Comparison of ENCODE assay signal across 9 cellular contexts in genomic region chr16:84143784-84144199, GRCh38. TPM values are rescaled to one million over a fixed set of nuclear protein-coding genes. Genes with fewer than 3 reads are reported as not detected.
DNase-seq lines count a peak whose midpoint lies in the region; ATAC-seq and TF ChIP-seq lines count a peak whose summit lies in the region.
"Had no signal": no experiment of that assay in that cellular context is flagged by ENCODE, and none has a peak within 500 bp of the region (broad histone marks: within the 10 kb centered on the region; RNA-seq: fewer than 3 reads in every experiment).

No MANE protein-coding gene starts in this region.

- WGBS in urinary bladder: 26% methylated on average over 13 of the region's 13 CpGs

- H3K4me1 ChIP-seq in cardiac muscle cell (ENCODE audit: low read depth): peaks cover 14% of the 10 kb centered on the region
- H3K4me1 ChIP-seq in urinary bladder (ENCODE audit: insufficient read depth): no peaks in the 10 kb centered on the region

- peak overlapping the region; percentile 96 for H3K4me3 ChIP-seq in cardiac muscle cell
- H3K4me3 ChIP-seq in astrocyte of the cerebellum (ENCODE audit: low read depth, low read length): peak overlapping the region; percentile 81
- H3K4me3 ChIP-seq in urinary bladder (ENCODE audit: low read depth, low read length): peak overlapping the region; percentile 100

- in situ Hi-C loops in astrocyte of the cerebellum (cut with HindIII; ENCODE audit: low sequenced_read_pairs): no loop called here

- TF ChIP-seq CTCF in cardiac muscle cell (IDR thresholded peaks at IDR 0.05; ENCODE audit: low read depth, low read length): no peak
- no peak for TF ChIP-seq CTCF in astrocyte of the cerebellum (IDR thresholded peaks at IDR 0.05; ENCODE audit: low read depth, low read length, missing control alignments)

- H3K9me3 ChIP-seq in cardiac muscle cell (ENCODE audit: low read depth): no peaks in the 10 kb centered on the region

- intact Hi-C loops in left cardiac atrium (cut with DNase I): no loop called here

- H3K27ac ChIP-seq in cardiac muscle cell (peak overlapping the region; percentile 79), urinary bladder (ENCODE audit: low read depth) (no peak overlapping the region)

- ATAC-seq in left cardiac atrium: no peak
- no peak for ATAC-seq in HG02870 (IDR thresholded peaks at IDR 0.05; ENCODE audit: unreplicated experiment)

- H3K36me3 ChIP-seq in cardiac muscle cell: no peaks in the 10 kb centered on the region
- no peaks in the 10 kb centered on the region for H3K36me3 ChIP-seq in urinary bladder (ENCODE audit: insufficient read depth)

- DNase-seq in cardiac muscle cell (ENCODE audit: low read depth in 1 of 2, low spot score in 1 of 2) (peak; percentile 2 to 48), left cardiac atrium (no peak), astrocyte of the cerebellum (ENCODE audit: low read depth) (no peak), lung microvascular endothelial cell (ENCODE audit: low read depth in 2 of 2) (peak; percentile 10 to 60), NCI-H2196 treated with DMSO at 0.1 percent for 48 hours (lab: John Stamatoyannopoulos, UW; ENCODE audit: unreplicated experiment) (no peak), SIG-M5 treated with dmso at 0.1 percent for 504 hours (lab: John Stamatoyannopoulos, UW; ENCODE audit: unreplicated experiment) (no peak)
- DNase-seq: NK-92 treated with Interleukin-12 subunit alpha and Interleukin-12 subunit beta, amount 100 ng/mL, for 24 hours had no signal

- peaks cover 20% of the 10 kb centered on the region for H3K27me3 ChIP-seq in cardiac muscle cell

RNA-seq across cellular contexts. Expression of gene HSDL1, which starts 1.2 kb away (rescaled TPM):
- total RNA-seq in cardiac muscle cell: 51.7 and 58.9 TPM in 2 replicates
- 60.0 and 78.1 TPM in 2 replicates for polyA plus RNA-seq in cardiac muscle cell
- 10 to 100 TPM; 21.6 to 34.1 TPM for total RNA-seq in left cardiac atrium
- 25.1 and 33.5 TPM in 2 replicates for total RNA-seq in lung microvascular endothelial cell
- 32.7 TPM for total RNA-seq in urinary bladder
- 12.9 TPM for polyA plus RNA-seq in urinary bladder

RNA-seq across cellular contexts. Expression of gene DNAAF1, which starts 1.3 kb away (rescaled TPM):
- total RNA-seq in cardiac muscle cell: 0.51 and 1.3 TPM in 2 replicates
- 0.82 and 1.1 TPM in 2 replicates for polyA plus RNA-seq in cardiac muscle cell
- not detected for total RNA-seq in left cardiac atrium
- under 0.01 TPM in 2 replicates for total RNA-seq in lung microvascular endothelial cell
- total RNA-seq in urinary bladder: not detected
- polyA plus RNA-seq in urinary bladder: 0.85 TPM

RNA-seq across cellular contexts. Expression of gene MBTPS1, which starts 27.1 kb away (rescaled TPM):
- total RNA-seq in cardiac muscle cell (69.7 and 70.1 TPM in 2 replicates), left cardiac atrium (10 to 100 TPM; 71.5 to 93.6 TPM), lung microvascular endothelial cell (74.3 and 106 TPM in 2 replicates), urinary bladder (81.3 TPM)
- polyA plus RNA-seq in cardiac muscle cell (61.0 and 64.5 TPM in 2 replicates), urinary bladder (67.8 TPM)

RNA-seq across cellular contexts. Expression of gene TAF1C, which starts 43.1 kb away (rescaled TPM):
- total RNA-seq in cardiac muscle cell (37.2 and 73.4 TPM in 2 replicates), left cardiac atrium (10 to 100 TPM; 27.9 to 33.6 TPM), lung microvascular endothelial cell (7.2 and 16.5 TPM in 2 replicates), urinary bladder (24.4 TPM)
- polyA plus RNA-seq in cardiac muscle cell (54.8 and 62.7 TPM in 2 replicates), urinary bladder (39.3 TPM)

RNA-seq across cellular contexts. Expression of gene ADAD2, which starts 47.2 kb away (rescaled TPM):
- total RNA-seq in cardiac muscle cell (0.04 TPM in 1 of 2 replicates, not detected in the other), left cardiac atrium (under 1 TPM in 1 of 2 donors, not detected in 1; 0.59 TPM), lung microvascular endothelial cell (not detected in 2 replicates), urinary bladder (0.21 TPM)
- polyA plus RNA-seq in cardiac muscle cell (not detected in 2 replicates), urinary bladder (0.47 TPM)

Comparison
In these comparisons a context has a peak if more than half of its experiments do, and no peak if none do; other contexts are left out.
1. DNase-seq: peak in cardiac muscle cell (2 of 2) and lung microvascular endothelial cell (2 of 2); none in left cardiac atrium (single experiment), astrocyte of the cerebellum (single experiment), NCI-H2196 treated with DMSO at 0.1 percent for 48 hours (single experiment) and SIG-M5 treated with dmso at 0.1 percent for 504 hours (single experiment).
2. Peak in every context shown above with its lines, with median percentiles within 50 percentile points of each other: H3K4me3 ChIP-seq.